Comparison of ENCODE assay signal across 1 cellular context in the genomic region with DNA sequence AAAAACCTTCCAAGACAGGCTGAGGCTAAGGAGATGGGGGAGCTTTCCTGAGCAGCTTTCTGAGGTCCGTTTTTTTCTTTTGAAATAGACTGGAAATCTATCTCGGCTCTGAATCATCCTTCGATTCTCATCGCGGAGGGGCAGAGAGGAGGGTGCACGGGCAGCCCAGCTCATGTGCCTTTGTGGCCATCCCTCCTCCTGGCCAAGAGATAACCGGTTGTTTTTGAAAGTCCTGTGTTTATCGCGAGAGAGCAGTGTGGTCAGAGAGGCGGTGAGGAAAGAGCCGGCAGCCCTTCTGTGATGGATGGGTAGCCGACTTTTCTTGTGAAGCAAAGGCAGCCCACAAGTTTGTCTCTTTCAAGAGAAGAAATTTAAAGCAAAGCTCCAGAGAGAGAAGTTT.
TF ChIP-seq lines count a peak whose summit lies in the region.

No MANE protein-coding gene starts in this region.

TF ChIP-seq in K562, 482 proteins besides CTCF, POLR2A, EP300 and RAD21 (continued from another document and continues in another):
- TF ChIP-seq, protein P1, sequence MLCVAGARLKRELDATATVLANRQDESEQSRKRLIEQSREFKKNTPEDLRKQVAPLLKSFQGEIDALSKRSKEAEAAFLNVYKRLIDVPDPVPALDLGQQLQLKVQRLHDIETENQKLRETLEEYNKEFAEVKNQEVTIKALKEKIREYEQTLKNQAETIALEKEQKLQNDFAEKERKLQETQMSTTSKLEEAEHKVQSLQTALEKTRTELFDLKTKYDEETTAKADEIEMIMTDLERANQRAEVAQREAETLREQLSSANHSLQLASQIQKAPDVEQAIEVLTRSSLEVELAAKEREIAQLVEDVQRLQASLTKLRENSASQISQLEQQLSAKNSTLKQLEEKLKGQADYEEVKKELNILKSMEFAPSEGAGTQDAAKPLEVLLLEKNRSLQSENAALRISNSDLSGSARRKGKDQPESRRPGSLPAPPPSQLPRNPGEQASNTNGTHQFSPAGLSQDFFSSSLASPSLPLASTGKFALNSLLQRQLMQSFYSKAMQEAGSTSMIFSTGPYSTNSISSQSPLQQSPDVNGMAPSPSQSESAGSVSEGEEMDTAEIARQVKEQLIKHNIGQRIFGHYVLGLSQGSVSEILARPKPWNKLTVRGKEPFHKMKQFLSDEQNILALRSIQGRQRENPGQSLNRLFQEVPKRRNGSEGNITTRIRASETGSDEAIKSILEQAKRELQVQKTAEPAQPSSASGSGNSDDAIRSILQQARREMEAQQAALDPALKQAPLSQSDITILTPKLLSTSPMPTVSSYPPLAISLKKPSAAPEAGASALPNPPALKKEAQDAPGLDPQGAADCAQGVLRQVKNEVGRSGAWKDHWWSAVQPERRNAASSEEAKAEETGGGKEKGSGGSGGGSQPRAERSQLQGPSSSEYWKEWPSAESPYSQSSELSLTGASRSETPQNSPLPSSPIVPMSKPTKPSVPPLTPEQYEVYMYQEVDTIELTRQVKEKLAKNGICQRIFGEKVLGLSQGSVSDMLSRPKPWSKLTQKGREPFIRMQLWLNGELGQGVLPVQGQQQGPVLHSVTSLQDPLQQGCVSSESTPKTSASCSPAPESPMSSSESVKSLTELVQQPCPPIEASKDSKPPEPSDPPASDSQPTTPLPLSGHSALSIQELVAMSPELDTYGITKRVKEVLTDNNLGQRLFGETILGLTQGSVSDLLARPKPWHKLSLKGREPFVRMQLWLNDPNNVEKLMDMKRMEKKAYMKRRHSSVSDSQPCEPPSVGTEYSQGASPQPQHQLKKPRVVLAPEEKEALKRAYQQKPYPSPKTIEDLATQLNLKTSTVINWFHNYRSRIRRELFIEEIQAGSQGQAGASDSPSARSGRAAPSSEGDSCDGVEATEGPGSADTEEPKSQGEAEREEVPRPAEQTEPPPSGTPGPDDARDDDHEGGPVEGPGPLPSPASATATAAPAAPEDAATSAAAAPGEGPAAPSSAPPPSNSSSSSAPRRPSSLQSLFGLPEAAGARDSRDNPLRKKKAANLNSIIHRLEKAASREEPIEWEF (CRISPR knock-in tag; IDR thresholded peaks at IDR 0.05) = no peak
- TF ChIP-seq ZC3H8 (IDR thresholded peaks at IDR 0.05) (no peak), ZNF79 (CRISPR knock-in tag; IDR thresholded peaks at IDR 0.05; ENCODE audit: low read depth) (no peak), ZNF12 (CRISPR knock-in tag; IDR thresholded peaks at IDR 0.05) (no peak), KDM1A (IDR thresholded peaks at IDR 0.05) (peak in 1 of 2 experiments; percentile 75; a peak in 2 of 4 replicates), MBD2 (IDR thresholded peaks at IDR 0.05; ENCODE audit: borderline replicate concordance, low read depth) (no peak), ZBTB8A (IDR thresholded peaks at IDR 0.05; ENCODE audit: partially characterized antibody) (no peak), ERF (CRISPR knock-in tag; IDR thresholded peaks at IDR 0.05) (no peak), ZNF431 (CRISPR knock-in tag; IDR thresholded peaks at IDR 0.05) (no peak), LCOR (CRISPR knock-in tag; IDR thresholded peaks at IDR 0.05) (no peak), PTRF (tag; IDR thresholded peaks at IDR 0.05) (no peak), HDAC6 (IDR thresholded peaks at IDR 0.05; ENCODE audit: low read depth, low read length) (no peak), SRSF3 (IDR thresholded peaks at IDR 0.05; ENCODE audit: insufficient read depth, low read length) (no peak), SMARCA4 (IDR thresholded peaks at IDR 0.05) (peak; percentile 75; the same call in 1 of the 2 replicates), RNF2 (IDR thresholded peaks at IDR 0.05) (0 out of 2 replicates have a peak, but pooled peaks have one; percentile 31), MED1 (CRISPR knock-in tag; IDR thresholded peaks at IDR 0.05; ENCODE audit: borderline replicate concordance) (no peak), SMARCC2 (IDR thresholded peaks at IDR 0.05; ENCODE audit: low read depth) (0 out of 2 replicates have a peak, but pooled peaks have one; percentile 35), MAZ (CRISPR knock-in tag; conservative IDR thresholded peaks at IDR 0.05 in 1 of 2, IDR thresholded peaks at IDR 0.05 in 1 of 2) (0 out of 4 replicates have a peak, but pooled peaks of 1 of the 2 experiments have one; percentile 30), MCM7 (IDR thresholded peaks at IDR 0.05) (no peak), LEF1 (IDR thresholded peaks at IDR 0.05) (peak; percentile 50; the same call in 1 of the 2 replicates), ZEB2 (IDR thresholded peaks at IDR 0.05) (no peak), TGIF2 (CRISPR knock-in tag; IDR thresholded peaks at IDR 0.05) (no peak), KHSRP (IDR thresholded peaks at IDR 0.05) (no peak), DPF2 (IDR thresholded peaks at IDR 0.05) (peak; percentile 67)
- TF ChIP-seq, protein P2, sequence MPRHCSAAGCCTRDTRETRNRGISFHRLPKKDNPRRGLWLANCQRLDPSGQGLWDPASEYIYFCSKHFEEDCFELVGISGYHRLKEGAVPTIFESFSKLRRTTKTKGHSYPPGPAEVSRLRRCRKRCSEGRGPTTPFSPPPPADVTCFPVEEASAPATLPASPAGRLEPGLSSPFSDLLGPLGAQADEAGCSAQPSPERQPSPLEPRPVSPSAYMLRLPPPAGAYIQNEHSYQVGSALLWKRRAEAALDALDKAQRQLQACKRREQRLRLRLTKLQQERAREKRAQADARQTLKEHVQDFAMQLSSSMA (CRISPR knock-in tag; IDR thresholded peaks at IDR 0.05) = no peak
- TF ChIP-seq, protein P3, sequence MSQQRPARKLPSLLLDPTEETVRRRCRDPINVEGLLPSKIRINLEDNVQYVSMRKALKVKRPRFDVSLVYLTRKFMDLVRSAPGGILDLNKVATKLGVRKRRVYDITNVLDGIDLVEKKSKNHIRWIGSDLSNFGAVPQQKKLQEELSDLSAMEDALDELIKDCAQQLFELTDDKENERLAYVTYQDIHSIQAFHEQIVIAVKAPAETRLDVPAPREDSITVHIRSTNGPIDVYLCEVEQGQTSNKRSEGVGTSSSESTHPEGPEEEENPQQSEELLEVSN (IDR thresholded peaks at IDR 0.05; ENCODE audit: borderline replicate concordance in 1 of 2, extremely low read depth in 1 of 2, insufficient read depth in 1 of 2, insufficient read length in 1 of 2, low read depth in 1 of 2, low read length in 1 of 2, poor library complexity in 1 of 2, severe bottlenecking in 1 of 2) = peak in 1 of 2 experiments; percentile 69
- TF ChIP-seq, protein P4, sequence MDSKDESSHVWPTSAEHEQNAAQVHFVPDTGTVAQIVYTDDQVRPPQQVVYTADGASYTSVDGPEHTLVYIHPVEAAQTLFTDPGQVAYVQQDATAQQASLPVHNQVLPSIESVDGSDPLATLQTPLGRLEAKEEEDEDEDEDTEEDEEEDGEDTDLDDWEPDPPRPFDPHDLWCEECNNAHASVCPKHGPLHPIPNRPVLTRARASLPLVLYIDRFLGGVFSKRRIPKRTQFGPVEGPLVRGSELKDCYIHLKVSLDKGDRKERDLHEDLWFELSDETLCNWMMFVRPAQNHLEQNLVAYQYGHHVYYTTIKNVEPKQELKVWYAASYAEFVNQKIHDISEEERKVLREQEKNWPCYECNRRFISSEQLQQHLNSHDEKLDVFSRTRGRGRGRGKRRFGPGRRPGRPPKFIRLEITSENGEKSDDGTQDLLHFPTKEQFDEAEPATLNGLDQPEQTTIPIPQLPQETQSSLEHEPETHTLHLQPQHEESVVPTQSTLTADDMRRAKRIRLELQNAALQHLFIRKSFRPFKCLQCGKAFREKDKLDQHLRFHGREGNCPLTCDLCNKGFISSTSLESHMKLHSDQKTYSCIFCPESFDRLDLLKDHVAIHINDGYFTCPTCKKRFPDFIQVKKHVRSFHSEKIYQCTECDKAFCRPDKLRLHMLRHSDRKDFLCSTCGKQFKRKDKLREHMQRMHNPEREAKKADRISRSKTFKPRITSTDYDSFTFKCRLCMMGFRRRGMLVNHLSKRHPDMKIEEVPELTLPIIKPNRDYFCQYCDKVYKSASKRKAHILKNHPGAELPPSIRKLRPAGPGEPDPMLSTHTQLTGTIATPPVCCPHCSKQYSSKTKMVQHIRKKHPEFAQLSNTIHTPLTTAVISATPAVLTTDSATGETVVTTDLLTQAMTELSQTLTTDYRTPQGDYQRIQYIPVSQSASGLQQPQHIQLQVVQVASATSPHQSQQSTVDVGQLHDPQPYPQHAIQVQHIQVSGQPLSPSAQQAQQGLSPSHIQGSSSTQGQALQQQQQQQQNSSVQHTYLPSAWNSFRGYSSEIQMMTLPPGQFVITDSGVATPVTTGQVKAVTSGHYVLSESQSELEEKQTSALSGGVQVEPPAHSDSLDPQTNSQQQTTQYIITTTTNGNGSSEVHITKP (IDR thresholded peaks at IDR 0.05; ENCODE audit: partially characterized antibody) = no peak
- TF ChIP-seq, protein P5, sequence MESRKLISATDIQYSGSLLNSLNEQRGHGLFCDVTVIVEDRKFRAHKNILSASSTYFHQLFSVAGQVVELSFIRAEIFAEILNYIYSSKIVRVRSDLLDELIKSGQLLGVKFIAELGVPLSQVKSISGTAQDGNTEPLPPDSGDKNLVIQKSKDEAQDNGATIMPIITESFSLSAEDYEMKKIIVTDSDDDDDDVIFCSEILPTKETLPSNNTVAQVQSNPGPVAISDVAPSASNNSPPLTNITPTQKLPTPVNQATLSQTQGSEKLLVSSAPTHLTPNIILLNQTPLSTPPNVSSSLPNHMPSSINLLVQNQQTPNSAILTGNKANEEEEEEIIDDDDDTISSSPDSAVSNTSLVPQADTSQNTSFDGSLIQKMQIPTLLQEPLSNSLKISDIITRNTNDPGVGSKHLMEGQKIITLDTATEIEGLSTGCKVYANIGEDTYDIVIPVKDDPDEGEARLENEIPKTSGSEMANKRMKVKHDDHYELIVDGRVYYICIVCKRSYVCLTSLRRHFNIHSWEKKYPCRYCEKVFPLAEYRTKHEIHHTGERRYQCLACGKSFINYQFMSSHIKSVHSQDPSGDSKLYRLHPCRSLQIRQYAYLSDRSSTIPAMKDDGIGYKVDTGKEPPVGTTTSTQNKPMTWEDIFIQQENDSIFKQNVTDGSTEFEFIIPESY (CRISPR knock-in tag; IDR thresholded peaks at IDR 0.05) = 0 out of 2 replicates have a peak, but pooled peaks have one; percentile 40
- TF ChIP-seq, protein P6, sequence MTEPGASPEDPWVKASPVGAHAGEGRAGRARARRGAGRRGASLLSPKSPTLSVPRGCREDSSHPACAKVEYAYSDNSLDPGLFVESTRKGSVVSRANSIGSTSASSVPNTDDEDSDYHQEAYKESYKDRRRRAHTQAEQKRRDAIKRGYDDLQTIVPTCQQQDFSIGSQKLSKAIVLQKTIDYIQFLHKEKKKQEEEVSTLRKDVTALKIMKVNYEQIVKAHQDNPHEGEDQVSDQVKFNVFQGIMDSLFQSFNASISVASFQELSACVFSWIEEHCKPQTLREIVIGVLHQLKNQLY (CRISPR knock-in tag; conservative IDR thresholded peaks at IDR 0.05) = no peak
- TF ChIP-seq, protein P7, sequence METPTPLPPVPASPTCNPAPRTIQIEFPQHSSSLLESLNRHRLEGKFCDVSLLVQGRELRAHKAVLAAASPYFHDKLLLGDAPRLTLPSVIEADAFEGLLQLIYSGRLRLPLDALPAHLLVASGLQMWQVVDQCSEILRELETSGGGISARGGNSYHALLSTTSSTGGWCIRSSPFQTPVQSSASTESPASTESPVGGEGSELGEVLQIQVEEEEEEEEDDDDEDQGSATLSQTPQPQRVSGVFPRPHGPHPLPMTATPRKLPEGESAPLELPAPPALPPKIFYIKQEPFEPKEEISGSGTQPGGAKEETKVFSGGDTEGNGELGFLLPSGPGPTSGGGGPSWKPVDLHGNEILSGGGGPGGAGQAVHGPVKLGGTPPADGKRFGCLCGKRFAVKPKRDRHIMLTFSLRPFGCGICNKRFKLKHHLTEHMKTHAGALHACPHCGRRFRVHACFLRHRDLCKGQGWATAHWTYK (CRISPR knock-in tag; IDR thresholded peaks at IDR 0.05) = no peak
- TF ChIP-seq, protein P8, sequence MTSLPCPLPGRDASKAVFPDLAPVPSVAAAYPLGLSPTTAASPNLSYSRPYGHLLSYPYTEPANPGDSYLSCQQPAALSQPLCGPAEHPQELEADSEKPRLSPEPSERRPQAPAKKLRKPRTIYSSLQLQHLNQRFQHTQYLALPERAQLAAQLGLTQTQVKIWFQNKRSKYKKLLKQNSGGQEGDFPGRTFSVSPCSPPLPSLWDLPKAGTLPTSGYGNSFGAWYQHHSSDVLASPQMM (CRISPR knock-in tag; IDR thresholded peaks at IDR 0.05) = no peak
- TF ChIP-seq, protein P9, sequence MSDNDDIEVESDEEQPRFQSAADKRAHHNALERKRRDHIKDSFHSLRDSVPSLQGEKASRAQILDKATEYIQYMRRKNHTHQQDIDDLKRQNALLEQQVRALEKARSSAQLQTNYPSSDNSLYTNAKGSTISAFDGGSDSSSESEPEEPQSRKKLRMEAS (CRISPR knock-in tag; IDR thresholded peaks at IDR 0.05) = no peak
- TF ChIP-seq, protein P10, sequence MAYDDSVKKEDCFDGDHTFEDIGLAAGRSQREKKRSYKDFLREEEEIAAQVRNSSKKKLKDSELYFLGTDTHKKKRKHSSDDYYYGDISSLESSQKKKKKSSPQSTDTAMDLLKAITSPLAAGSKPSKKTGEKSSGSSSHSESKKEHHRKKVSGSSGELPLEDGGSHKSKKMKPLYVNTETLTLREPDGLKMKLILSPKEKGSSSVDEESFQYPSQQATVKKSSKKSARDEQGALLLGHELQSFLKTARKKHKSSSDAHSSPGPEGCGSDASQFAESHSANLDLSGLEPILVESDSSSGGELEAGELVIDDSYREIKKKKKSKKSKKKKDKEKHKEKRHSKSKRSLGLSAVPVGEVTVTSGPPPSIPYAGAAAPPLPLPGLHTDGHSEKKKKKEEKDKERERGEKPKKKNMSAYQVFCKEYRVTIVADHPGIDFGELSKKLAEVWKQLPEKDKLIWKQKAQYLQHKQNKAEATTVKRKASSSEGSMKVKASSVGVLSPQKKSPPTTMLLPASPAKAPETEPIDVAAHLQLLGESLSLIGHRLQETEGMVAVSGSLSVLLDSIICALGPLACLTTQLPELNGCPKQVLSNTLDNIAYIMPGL (CRISPR knock-in tag; IDR thresholded peaks at IDR 0.05) = no peak
- TF ChIP-seq, protein P11, sequence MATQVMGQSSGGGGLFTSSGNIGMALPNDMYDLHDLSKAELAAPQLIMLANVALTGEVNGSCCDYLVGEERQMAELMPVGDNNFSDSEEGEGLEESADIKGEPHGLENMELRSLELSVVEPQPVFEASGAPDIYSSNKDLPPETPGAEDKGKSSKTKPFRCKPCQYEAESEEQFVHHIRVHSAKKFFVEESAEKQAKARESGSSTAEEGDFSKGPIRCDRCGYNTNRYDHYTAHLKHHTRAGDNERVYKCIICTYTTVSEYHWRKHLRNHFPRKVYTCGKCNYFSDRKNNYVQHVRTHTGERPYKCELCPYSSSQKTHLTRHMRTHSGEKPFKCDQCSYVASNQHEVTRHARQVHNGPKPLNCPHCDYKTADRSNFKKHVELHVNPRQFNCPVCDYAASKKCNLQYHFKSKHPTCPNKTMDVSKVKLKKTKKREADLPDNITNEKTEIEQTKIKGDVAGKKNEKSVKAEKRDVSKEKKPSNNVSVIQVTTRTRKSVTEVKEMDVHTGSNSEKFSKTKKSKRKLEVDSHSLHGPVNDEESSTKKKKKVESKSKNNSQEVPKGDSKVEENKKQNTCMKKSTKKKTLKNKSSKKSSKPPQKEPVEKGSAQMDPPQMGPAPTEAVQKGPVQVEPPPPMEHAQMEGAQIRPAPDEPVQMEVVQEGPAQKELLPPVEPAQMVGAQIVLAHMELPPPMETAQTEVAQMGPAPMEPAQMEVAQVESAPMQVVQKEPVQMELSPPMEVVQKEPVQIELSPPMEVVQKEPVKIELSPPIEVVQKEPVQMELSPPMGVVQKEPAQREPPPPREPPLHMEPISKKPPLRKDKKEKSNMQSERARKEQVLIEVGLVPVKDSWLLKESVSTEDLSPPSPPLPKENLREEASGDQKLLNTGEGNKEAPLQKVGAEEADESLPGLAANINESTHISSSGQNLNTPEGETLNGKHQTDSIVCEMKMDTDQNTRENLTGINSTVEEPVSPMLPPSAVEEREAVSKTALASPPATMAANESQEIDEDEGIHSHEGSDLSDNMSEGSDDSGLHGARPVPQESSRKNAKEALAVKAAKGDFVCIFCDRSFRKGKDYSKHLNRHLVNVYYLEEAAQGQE (CRISPR knock-in tag; IDR thresholded peaks at IDR 0.05; ENCODE audit: low read depth) = no peak
